Comparison of ENCODE assay signal across 8 cellular contexts in genomic region chr1:86380257-86380861, GRCh38.
A peak's percentile ranks its signal among the peaks of the same experiment; 100 is the strongest.
DNase-seq lines count a peak whose midpoint lies in the region; ATAC-seq and TF ChIP-seq lines count a peak whose summit lies in the region.

No MANE protein-coding gene starts in this region.

- H3K27ac ChIP-seq in brain microvascular endothelial cell = no peak overlapping the region
- H3K27ac ChIP-seq in subcutaneous abdominal adipose tissue (ENCODE audit: low read depth, low read length) = peak overlapping the region; percentile 1

- H3K9me3 ChIP-seq in subcutaneous abdominal adipose tissue (ENCODE audit: control insufficient read depth in 5 of 5, low read length in 5 of 5) = peaks cover 0 to 6% (median 0%) of the 10 kb centered on the region in 5 donors

- H3K27me3 ChIP-seq in brain microvascular endothelial cell (replicated peaks) = no peaks in the 10 kb centered on the region
- H3K27me3 ChIP-seq in subcutaneous abdominal adipose tissue (ENCODE audit: control insufficient read depth in 5 of 5, insufficient read depth in 4 of 5, low read length in 5 of 5) = no peaks in the 10 kb centered on the region

- peak; percentile 63 for ATAC-seq in GM21423 (IDR thresholded peaks at IDR 0.05; ENCODE audit: unreplicated experiment)

- peaks cover 0 to 16% (median 11%) of the 10 kb centered on the region in 5 donors for H3K4me1 ChIP-seq in subcutaneous abdominal adipose tissue (ENCODE audit: control insufficient read depth in 5 of 5, insufficient read depth in 5 of 5, low read length in 5 of 5)

- peak overlapping the region in 2 of 5 donors; percentile 51 to 64 for H3K9ac ChIP-seq in subcutaneous abdominal adipose tissue (ENCODE audit: low read length in 5 of 5)

- in situ Hi-C loops in brain microvascular endothelial cell (cut with HindIII; ENCODE audit: low pct_ligation_motif_present, low sequenced_read_pairs) = no loop called here

- DNase-seq in DMS53 (lab: John Stamatoyannopoulos, UW) (peak; percentile 85), HS-27A (ENCODE audit: low read depth) (peak; percentile 35), NCI-H748 treated with DMSO at 0.1 percent for 48 hours (lab: John Stamatoyannopoulos, UW) (peak; percentile 36), brain microvascular endothelial cell (peak; percentile 37), inferior parietal cortex (ENCODE audit: extremely low spot score) (peak; percentile 81)
- DNase-seq in stimulated activated CD4-positive, alpha-beta T cell treated with anti-CD3 and anti-CD28 coated beads, Interleukin-2, amount 100 ng/mL, for 24 hours = no peak

- no peak overlapping the region for H3K4me3 ChIP-seq in brain microvascular endothelial cell (ENCODE audit: low read depth, low read length)
- H3K4me3 ChIP-seq in subcutaneous abdominal adipose tissue (ENCODE audit: low read depth in 1 of 5, low read length in 5 of 5) = peak overlapping the region in 3 of 5 donors; percentile 6 to 22 (median 11)

- H3K36me3 ChIP-seq in brain microvascular endothelial cell (replicated peaks) = peaks cover 13% of the 10 kb centered on the region
- peaks cover 0 to 4% (median 0%) of the 10 kb centered on the region in 5 donors for H3K36me3 ChIP-seq in subcutaneous abdominal adipose tissue (ENCODE audit: control insufficient read depth in 5 of 5, insufficient read depth in 5 of 5, low read length in 5 of 5)

- peak; percentile 49 for TF ChIP-seq CTCF in brain microvascular endothelial cell (IDR thresholded peaks at IDR 0.05; ENCODE audit: low read depth, low read length, missing control alignments)

Comparison
In these comparisons a context has a peak if more than half of its experiments do, and no peak if none do; other contexts are left out.
1. DNase-seq: peak in DMS53 (single experiment), HS-27A (single experiment), NCI-H748 treated with DMSO at 0.1 percent for 48 hours (single experiment), brain microvascular endothelial cell (single experiment) and inferior parietal cortex (single experiment); none in stimulated activated CD4-positive, alpha-beta T cell treated with anti-CD3 and anti-CD28 coated beads, Interleukin-2, amount 100 ng/mL, for 24 hours (0 of 2).